Comparison of ENCODE assay signal across 2 cellular contexts in genomic region chr1:173554089-173554488, GRCh38.
TF ChIP-seq lines count a peak whose summit lies in the region.

No MANE protein-coding gene starts in this region.

TF ChIP-seq in GM23338, 12 proteins besides CTCF, POLR2A, EP300 and RAD21:
- TF ChIP-seq NANOG (IDR thresholded peaks at IDR 0.05; ENCODE audit: borderline replicate concordance) = no peak
- TF ChIP-seq POLR2AphosphoS5 (IDR thresholded peaks at IDR 0.05; ENCODE audit: low read depth) = no peak
- TF ChIP-seq ZNF462 (CRISPR knock-in tag; IDR thresholded peaks at IDR 0.05) = no peak
- no peak for TF ChIP-seq CREB1 (CRISPR knock-in tag; IDR thresholded peaks at IDR 0.05; ENCODE audit: low read depth)
- no peak for TF ChIP-seq EZH2phosphoT487 (IDR thresholded peaks at IDR 0.05; ENCODE audit: unreplicated experiment)
- TF ChIP-seq JUNB (IDR thresholded peaks at IDR 0.05; ENCODE audit: unreplicated experiment) = no peak
- TF ChIP-seq ZNF114 (CRISPR knock-in tag; IDR thresholded peaks at IDR 0.05) = no peak
- TF ChIP-seq EZH2 (IDR thresholded peaks at IDR 0.05; ENCODE audit: low read depth, unreplicated experiment) = no peak
- no peak for TF ChIP-seq STAT1 (IDR thresholded peaks at IDR 0.05; ENCODE audit: unreplicated experiment)
- TF ChIP-seq ZNF331 (CRISPR knock-in tag; IDR thresholded peaks at IDR 0.05; ENCODE audit: low read depth) = no peak
- TF ChIP-seq REST (IDR thresholded peaks at IDR 0.05; ENCODE audit: unreplicated experiment) = no peak
- no peak for TF ChIP-seq ETS1 (IDR thresholded peaks at IDR 0.05)
TF ChIP-seq in GM23338: peak in this region for 0.

TF ChIP-seq in K562, 482 proteins besides CTCF, POLR2A, EP300 and RAD21 (continues in another document):
- TF ChIP-seq SIRT6 (IDR thresholded peaks at IDR 0.05; ENCODE audit: low read depth, low read length) (no peak), ZNF518B (CRISPR knock-in tag; IDR thresholded peaks at IDR 0.05) (no peak), GATA2 (CRISPR knock-in tag; IDR thresholded peaks at IDR 0.05) (no peak), HNRNPL (IDR thresholded peaks at IDR 0.05; ENCODE audit: low read depth, low read length) (no peak), ZFX (CRISPR knock-in tag; IDR thresholded peaks at IDR 0.05) (no peak), CHCHD3 (CRISPR knock-in tag; IDR thresholded peaks at IDR 0.05) (no peak), NFRKB (IDR thresholded peaks at IDR 0.05; ENCODE audit: low read depth) (no peak), CTCFL (IDR thresholded peaks at IDR 0.05; ENCODE audit: borderline replicate concordance, insufficient read depth, low read depth, low read length, poor library complexity, severe bottlenecking) (no peak), ZNF395 (CRISPR knock-in tag; IDR thresholded peaks at IDR 0.05) (no peak; the same call in 1 of the 2 replicates), IRF1 (CRISPR knock-in tag; IDR thresholded peaks at IDR 0.05; ENCODE audit: borderline replicate concordance) (no peak), CBX3 (IDR thresholded peaks at IDR 0.05; ENCODE audit: borderline replicate concordance in 1 of 2, low read length in 2 of 2) (no peak), ETV6 (IDR thresholded peaks at IDR 0.05; ENCODE audit: borderline replicate concordance in 1 of 2, low read depth in 2 of 2, low read length in 1 of 2) (no peak), ETV6 (CRISPR knock-in tag; IDR thresholded peaks at IDR 0.05; ENCODE audit: borderline replicate concordance) (no peak), HMGN3 (IDR thresholded peaks at IDR 0.05; ENCODE audit: borderline replicate concordance, extremely low read depth, insufficient read length, low read depth, low read length) (no peak), EZH2 (IDR thresholded peaks at IDR 0.05; ENCODE audit: borderline replicate concordance, low read depth, low read length) (no peak), WHSC1 (IDR thresholded peaks at IDR 0.05; ENCODE audit: low read length) (no peak), BMI1 (IDR thresholded peaks at IDR 0.05; ENCODE audit: low read length) (no peak), SIN3B (IDR thresholded peaks at IDR 0.05; ENCODE audit: low read depth) (no peak), MGA (IDR thresholded peaks at IDR 0.05) (peak; percentile 43; the same call in 1 of the 2 replicates), ARID1B (IDR thresholded peaks at IDR 0.05) (no peak; the same call in 1 of the 2 replicates), ZNF778 (CRISPR knock-in tag; IDR thresholded peaks at IDR 0.05) (no peak), ELK1 (CRISPR knock-in tag; IDR thresholded peaks at IDR 0.05) (no peak), MAZ (CRISPR knock-in tag; conservative IDR thresholded peaks at IDR 0.05 in 1 of 2, IDR thresholded peaks at IDR 0.05 in 1 of 2) (0 out of 4 replicates have a peak, but pooled peaks of 1 of the 2 experiments have one; percentile 17), MCM3 (IDR thresholded peaks at IDR 0.05) (no peak), MEF2D (tag; conservative IDR thresholded peaks at IDR 0.05; ENCODE audit: low read depth) (no peak), ILF3 (IDR thresholded peaks at IDR 0.05; ENCODE audit: borderline replicate concordance) (no peak), RCOR1 (IDR thresholded peaks at IDR 0.05; ENCODE audit: borderline replicate concordance in 1 of 2, low read depth in 2 of 2, low read length in 2 of 2) (peak in 1 of 2 experiments; percentile 62; a peak in 2 of 4 replicates), ESRRA (IDR thresholded peaks at IDR 0.05; ENCODE audit: borderline replicate concordance, low read depth) (peak; percentile 10; the same call in 1 of the 2 replicates), MEIS2 (IDR thresholded peaks at IDR 0.05; ENCODE audit: partially characterized antibody) (no peak), HNRNPH1 (optimal IDR thresholded peaks at IDR 0.05; ENCODE audit: low read depth, low read length) (no peak), HDAC6 (IDR thresholded peaks at IDR 0.05; ENCODE audit: low read depth, low read length) (no peak), ZNF224 (CRISPR knock-in tag; IDR thresholded peaks at IDR 0.05) (no peak), ZNF197 (CRISPR knock-in tag; IDR thresholded peaks at IDR 0.05; ENCODE audit: low read depth) (no peak), GABPA (tag; conservative IDR thresholded peaks at IDR 0.05; ENCODE audit: low read depth) (no peak)
